In genomic region chr10:69750011-69750373, GRCh38 we compare ENCODE assay signal across 15 cellular contexts. TPM values are rescaled to one million over a fixed set of nuclear protein-coding genes. Genes with fewer than 3 reads are reported as not detected.
DNase-seq lines count a peak whose midpoint lies in the region; ATAC-seq and TF ChIP-seq lines count a peak whose summit lies in the region.
"Had no signal": no experiment of that assay in that cellular context is flagged by ENCODE, and none has a peak within 500 bp of the region (broad histone marks: within the 10 kb centered on the region; RNA-seq: fewer than 3 reads in every experiment).

No MANE protein-coding gene starts in this region.

- H4K91ac ChIP-seq in mesenchymal stem cell (ENCODE audit: low read length): no peak overlapping the region
- no peak overlapping the region for H4K91ac ChIP-seq in neuronal stem cell (ENCODE audit: low read depth, low read length, poor library complexity)

- peaks cover 12% of the 10 kb centered on the region for H3K4me1 Mint-ChIP-seq in GM23338
- peaks cover 1% of the 10 kb centered on the region for H3K4me1 Mint-ChIP-seq in T-helper 2 cell treated with Interferon-gamma antibody and Interleukin-4, amounts not matched to agents 5 μg/mL and 100 μg/mL, for 36 hours (ENCODE audit: low read depth)
- H3K4me1 Mint-ChIP-seq: CD14-positive monocyte had no signal

- H3K36me3 Mint-ChIP-seq in GM23338 (ENCODE audit: low read depth): no peaks in the 10 kb centered on the region
- no peaks in the 10 kb centered on the region for H3K36me3 Mint-ChIP-seq in T-helper 2 cell treated with Interferon-gamma antibody and Interleukin-4, amounts not matched to agents 5 μg/mL and 100 μg/mL, for 36 hours (ENCODE audit: low read depth)
- H3K36me3 Mint-ChIP-seq: CD14-positive monocyte; CD8-positive, alpha-beta T cell; IgD-negative memory B cell had no signal

- H2AK5ac ChIP-seq in mesenchymal stem cell (ENCODE audit: low read length, severe bottlenecking): no peak overlapping the region
- H2AK5ac ChIP-seq in neuronal stem cell (ENCODE audit: low read depth, low read length): no peak overlapping the region

- H3K27ac Mint-ChIP-seq in GM23338: no peak overlapping the region
- no peak overlapping the region for H3K27ac Mint-ChIP-seq in T-helper 2 cell treated with Interferon-gamma antibody and Interleukin-4, amounts not matched to agents 5 μg/mL and 100 μg/mL, for 36 hours
- H3K27ac Mint-ChIP-seq: CD8-positive, alpha-beta T cell; HFFc6; IgD-negative memory B cell had no signal

- H3K4me3 ChIP-seq in GM23338: no peak overlapping the region
- peak overlapping the region; percentile 28 for H3K4me3 ChIP-seq in SJCRH30
- H3K4me3 ChIP-seq in mesenchymal stem cell (ENCODE audit: insufficient read depth in 1 of 2, low read depth in 1 of 2, low read length in 2 of 2): no peak overlapping the region
- no peak overlapping the region for H3K4me3 ChIP-seq in neuronal stem cell (ENCODE audit: low read length in 2 of 2)

- no peak for DNase-seq in GM23338 (ENCODE audit: low spot score)
- peak; percentile 86 to 91 for DNase-seq in SJCRH30
- DNase-seq in mesenchymal stem cell: no peak
- no peak for DNase-seq in neuronal stem cell (ENCODE audit: low spot score)
- DNase-seq in COLO829 (ENCODE audit: low spot score): no peak
- no peak for DNase-seq in T-helper 2 cell treated with Interferon-gamma antibody and Interleukin-4, amounts not matched to agents 5 μg/mL and 100 μg/mL, for 36 hours (ENCODE audit: low spot score)
- DNase-seq in mesenteric fat pad (ENCODE audit: low spot score): no peak
- DNase-seq: Caco-2; CD8-positive, alpha-beta T cell; DND-41; GDM1; HCEC 1CT; HFFc6 had no signal

- no peak overlapping the region for H2BK5ac ChIP-seq in mesenchymal stem cell (ENCODE audit: low read depth, low read length, poor library complexity, severe bottlenecking)
- no peak overlapping the region for H2BK5ac ChIP-seq in neuronal stem cell (ENCODE audit: low read length)

- 83% methylated on average over 9 of the region's 9 CpGs for whole genome bisulfite sequencing in mesenchymal stem cell
- no CpG with 5 or more reads among the region's 9 CpGs for WGBS in neuronal stem cell (ENCODE audit: extremely low coverage in 2 of 2, insufficient read length in 2 of 2, insufficient replicate concordance in 1 of 2), 2 donors

- H3K4me3 Mint-ChIP-seq in GM23338: no peak overlapping the region
- no peak overlapping the region for H3K4me3 Mint-ChIP-seq in T-helper 2 cell treated with Interferon-gamma antibody and Interleukin-4, amounts not matched to agents 5 μg/mL and 100 μg/mL, for 36 hours
- H3K4me3 Mint-ChIP-seq: CD14-positive monocyte; CD8-positive, alpha-beta T cell; HFFc6; IgD-negative memory B cell had no signal

- H2BK120ac ChIP-seq in mesenchymal stem cell (ENCODE audit: low read depth, low read length) (no peak overlapping the region), neuronal stem cell (ENCODE audit: low read depth, low read length) (no peak overlapping the region)

- no peak for ATAC-seq in GM23338
- ATAC-seq: CD8-positive, alpha-beta T cell had no signal

- no peaks in the 10 kb centered on the region for H3K4me1 ChIP-seq in GM23338 (ENCODE audit: insufficient read depth)
- peaks cover 39% of the 10 kb centered on the region for H3K4me1 ChIP-seq in SJCRH30
- peaks cover 10% of the 10 kb centered on the region for H3K4me1 ChIP-seq in mesenchymal stem cell (ENCODE audit: control insufficient read depth, insufficient read depth, low read depth, low read length)
- H3K4me1 ChIP-seq in neuronal stem cell (ENCODE audit: control insufficient read depth in 2 of 2, insufficient read depth in 1 of 2, low read depth in 1 of 2, low read length in 2 of 2): peaks cover 0 to 10% of the 10 kb centered on the region in 2 donors
- H3K4me1 ChIP-seq: Caco-2 had no signal

- no peak for TF ChIP-seq CTCF in GM23338 (conservative IDR thresholded peaks at IDR 0.05; ENCODE audit: low read depth in 2 of 2)

- H3K27me3 ChIP-seq in GM23338 (ENCODE audit: insufficient read depth) (no peaks in the 10 kb centered on the region), SJCRH30 (no peaks in the 10 kb centered on the region), mesenchymal stem cell (ENCODE audit: control insufficient read depth in 1 of 2, insufficient read depth in 1 of 2, low read length in 2 of 2) (peaks cover 0 to 74% of the 10 kb centered on the region in 2 experiments), neuronal stem cell (ENCODE audit: control insufficient read depth in 3 of 3, insufficient read depth in 3 of 3, low read depth in 1 of 3, low read length in 3 of 3) (peaks cover 0 to 51% (median 0%) of the 10 kb centered on the region in 3 experiments)

- H3K4ac ChIP-seq in mesenchymal stem cell (ENCODE audit: low read depth in 1 of 2, low read length in 2 of 2): no peak overlapping the region
- no peak overlapping the region for H3K4ac ChIP-seq in neuronal stem cell (ENCODE audit: low read length)

- H3K14ac ChIP-seq in mesenchymal stem cell (ENCODE audit: low read length in 2 of 2): peak overlapping the region in 1 of 2 experiments; percentile 78
- no peak overlapping the region for H3K14ac ChIP-seq in neuronal stem cell (ENCODE audit: low read length)

- H3K27ac ChIP-seq in GM23338 (ENCODE audit: low read depth) (no peak overlapping the region), SJCRH30 (peak overlapping the region; percentile 91), mesenchymal stem cell (ENCODE audit: low read length, poor library complexity, severe bottlenecking) (no peak overlapping the region), neuronal stem cell (replicated peaks; ENCODE audit: low read length) (no peak overlapping the region)

- H3K9me3 ChIP-seq in SJCRH30 (replicated peaks): no peaks in the 10 kb centered on the region
- no peaks in the 10 kb centered on the region for H3K9me3 ChIP-seq in mesenchymal stem cell (ENCODE audit: control insufficient read depth, low read length)
- H3K9me3 ChIP-seq in neuronal stem cell (replicated peaks in 1 of 2; ENCODE audit: control insufficient read depth in 2 of 2, insufficient read depth in 1 of 2, low read depth in 1 of 2, low read length in 2 of 2): no peaks in the 10 kb centered on the region
- H3K9me3 ChIP-seq: Caco-2 had no signal

- H3K18ac ChIP-seq in mesenchymal stem cell (ENCODE audit: low read depth in 1 of 2, low read length in 2 of 2) (peak overlapping the region; percentile 38 to 75), neuronal stem cell (ENCODE audit: low read length) (peak overlapping the region; percentile 76)

- no peaks in the 10 kb centered on the region; the same call in 1 of the 2 replicates for H3K9me2 ChIP-seq in GM23338 (ENCODE audit: insufficient read depth)

- no peak overlapping the region for H3K4me2 ChIP-seq in GM23338
- H3K4me2 ChIP-seq in mesenchymal stem cell (ENCODE audit: low read length, poor library complexity, severe bottlenecking): no peak overlapping the region
- H3K4me2 ChIP-seq in neuronal stem cell (ENCODE audit: insufficient read depth, low read length, poor library complexity, severe bottlenecking): no peak overlapping the region

- peaks cover 14% of the 10 kb centered on the region for H3K27me3 Mint-ChIP-seq in GM23338 (ENCODE audit: insufficient read depth, low read depth, poor library complexity)
- peaks cover 34% of the 10 kb centered on the region for H3K27me3 Mint-ChIP-seq in T-helper 2 cell treated with Interferon-gamma antibody and Interleukin-4, amounts not matched to agents 5 μg/mL and 100 μg/mL, for 36 hours (ENCODE audit: low read depth)

- H3F3A ChIP-seq in GM23338 (replicated peaks; ENCODE audit: low read depth): no peaks in the 10 kb centered on the region

- H3K79me2 ChIP-seq in GM23338 (replicated peaks; ENCODE audit: insufficient read depth): no peaks in the 10 kb centered on the region

- H4K20me1 ChIP-seq in GM23338 (replicated peaks; ENCODE audit: insufficient read depth): no peaks in the 10 kb centered on the region

- H3K79me1 ChIP-seq in mesenchymal stem cell (replicated peaks; ENCODE audit: low read length, poor library complexity, severe bottlenecking) (no peaks in the 10 kb centered on the region), neuronal stem cell (ENCODE audit: low read depth, low read length) (no peaks in the 10 kb centered on the region)

- peak overlapping the region; percentile 51 to 64 for H2BK12ac ChIP-seq in mesenchymal stem cell (ENCODE audit: low read length in 2 of 2)
- H2BK12ac ChIP-seq in neuronal stem cell (ENCODE audit: low read length): no peak overlapping the region

- H2BK15ac ChIP-seq in mesenchymal stem cell (ENCODE audit: low read depth, poor library complexity, severe bottlenecking) (peak overlapping the region; percentile 61), neuronal stem cell (ENCODE audit: low read length) (no peak overlapping the region)

- peak overlapping the region; percentile 66; the same call in 1 of the 2 replicates for H2AFZ ChIP-seq in GM23338
- H2AFZ ChIP-seq in mesenchymal stem cell (ENCODE audit: low read depth, low read length): no peak overlapping the region
- H2AFZ ChIP-seq in neuronal stem cell (ENCODE audit: low read length): no peak overlapping the region

- H3K23ac ChIP-seq in mesenchymal stem cell (ENCODE audit: low read length in 2 of 2) (no peak overlapping the region), neuronal stem cell (ENCODE audit: low read depth, low read length, poor library complexity) (no peak overlapping the region)

- peak overlapping the region; percentile 28 for H4K8ac ChIP-seq in mesenchymal stem cell (ENCODE audit: low read length)
- no peak overlapping the region for H4K8ac ChIP-seq in neuronal stem cell (ENCODE audit: low read depth, low read length)

- H3K9me3 Mint-ChIP-seq in GM23338: no peaks in the 10 kb centered on the region
- H3K9me3 Mint-ChIP-seq in T-helper 2 cell treated with Interferon-gamma antibody and Interleukin-4, amounts not matched to agents 5 μg/mL and 100 μg/mL, for 36 hours: no peaks in the 10 kb centered on the region
- H3K9me3 Mint-ChIP-seq: CD8-positive, alpha-beta T cell; HFFc6; IgD-negative memory B cell had no signal

- no peak overlapping the region for H3K9ac ChIP-seq in mesenchymal stem cell (ENCODE audit: low read length)
- H3K9ac ChIP-seq in neuronal stem cell (ENCODE audit: low read depth, low read length, poor library complexity): peak overlapping the region; percentile 51

- H3K36me3 ChIP-seq in GM23338 (ENCODE audit: insufficient read depth): no peaks in the 10 kb centered on the region
- H3K36me3 ChIP-seq in SJCRH30: no peaks in the 10 kb centered on the region
- no peaks in the 10 kb centered on the region for H3K36me3 ChIP-seq in mesenchymal stem cell (ENCODE audit: control insufficient read depth in 1 of 2, insufficient read depth in 2 of 2, low read depth in 1 of 2, low read length in 2 of 2)
- H3K36me3 ChIP-seq in neuronal stem cell (replicated peaks in 1 of 2; ENCODE audit: control insufficient read depth in 2 of 2, insufficient read depth in 2 of 2, low read length in 2 of 2): no peaks in the 10 kb centered on the region

TF ChIP-seq in GM23338, 12 proteins besides CTCF, POLR2A, EP300 and RAD21 (continues in another document):
- TF ChIP-seq EZH2phosphoT487 (IDR thresholded peaks at IDR 0.05; ENCODE audit: unreplicated experiment): no peak

RNA-seq across cellular contexts. Expression of gene COL13A1, which starts 51.7 kb away (rescaled TPM):
- total RNA-seq in GM23338 (2014; rRNA removed; shearing (Covaris generic)): 7.1 and 8.6 TPM in 2 replicates
- polyA plus RNA-seq in GM23338 (2016; fragmentation: Nextera tagmentation; extraction: Ambion mirVana): 5.1 and 5.2 TPM in 2 replicates
- total RNA-seq in SJCRH30 (2014; rRNA removed; shearing (Covaris generic)): 0.20 and 0.26 TPM in 2 replicates
- polyA plus RNA-seq in mesenchymal stem cell (2013, experiment 1 of 2): 11.4 TPM
- polyA plus RNA-seq in mesenchymal stem cell (2013, experiment 2 of 2): 11.1 TPM
- polyA plus RNA-seq in neuronal stem cell (2013, experiment 1 of 2): 4.7 TPM
- 5.0 TPM for polyA plus RNA-seq in neuronal stem cell (2013, experiment 2 of 2)
- not detected for total RNA-seq in mesenteric fat pad
- total RNA-seq: Caco-2; CD8-positive, alpha-beta T cell had no signal
- polyA plus RNA-seq: CD14-positive monocyte, IgD-negative memory B cell had no signal

Comparison
In these comparisons a context has a peak if more than half of its experiments do, and no peak if none do; other contexts are left out.
1. DNase-seq: peak in SJCRH30 (2 of 2); none in GM23338 (single experiment), mesenchymal stem cell (single experiment), neuronal stem cell (single experiment), COLO829 (single experiment), T-helper 2 cell treated with Interferon-gamma antibody and Interleukin-4, amounts not matched to agents 5 μg/mL and 100 μg/mL, for 36 hours (single experiment) and mesenteric fat pad (single experiment).